26 cellular contexts compared by ENCODE assay signal in the genomic region with DNA sequence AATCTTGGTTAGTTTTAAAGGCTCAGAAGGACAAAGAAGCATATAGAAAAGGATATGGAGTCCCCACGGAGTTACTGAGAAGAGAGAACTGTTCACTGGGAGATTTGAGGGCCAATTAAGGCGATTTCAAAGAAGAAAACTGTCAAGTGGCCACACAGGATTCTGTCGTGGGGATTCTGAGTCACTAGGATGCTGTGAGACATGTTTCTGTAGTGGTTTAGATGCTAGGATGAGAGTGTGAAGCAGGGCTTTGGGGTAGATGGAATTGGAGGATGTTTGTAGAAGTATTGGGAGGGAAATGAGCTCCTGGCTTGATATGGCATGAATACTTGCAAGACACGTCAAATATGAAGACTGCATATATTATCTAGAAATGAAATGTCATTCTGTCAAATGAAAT.
"Had no signal": no experiment of that assay in that cellular context is flagged by ENCODE, and none has a peak within 500 bp of the region (broad histone marks: within the 10 kb centered on the region; RNA-seq: fewer than 3 reads in every experiment).

No MANE protein-coding gene starts in this region.

- H3K27me3 ChIP-seq: esophagus squamous epithelium, heart right ventricle, left lung, sigmoid colon, transverse colon, upper lobe of right lung, uterus had no signal

- H3K27ac Mint-ChIP-seq: effector memory CD8-positive, alpha-beta T cell; mesothelial cell of epicardium; naive thymus-derived CD4-positive, alpha-beta T cell; nephron; stimulated activated memory B cell treated with anti-CD40 and anti-IgM and Interleukin-4, amounts not matched to agents 10 μg/mL and 1 μg/mL and 100 μg/mL, for 72 hours had no signal

- ATAC-seq: effector memory CD8-positive, alpha-beta T cell; heart right ventricle; left cardiac atrium; left lung; mucosa of descending colon; naive thymus-derived CD4-positive, alpha-beta T cell; psoas muscle; right cardiac atrium; stimulated activated memory B cell treated with anti-CD40 and anti-IgM and Interleukin-4, amounts not matched to agents 10 μg/mL and 1 μg/mL and 100 μg/mL, for 72 hours; stimulated activated naive CD8-positive, alpha-beta T cell treated with anti-CD3 and anti-CD28 coated beads, Interleukin-15, Interleukin-2, amounts not matched to agents 100 U/mL and 50 U/mL, for 24 hours; upper lobe of right lung had no signal

- H3K36me3 ChIP-seq: esophagus squamous epithelium, heart right ventricle, left lung, sigmoid colon, transverse colon, upper lobe of right lung, uterus had no signal

- H3K4me1 Mint-ChIP-seq: stimulated activated memory B cell treated with anti-CD40 and anti-IgM and Interleukin-4, amounts not matched to agents 10 μg/mL and 1 μg/mL and 100 μg/mL, for 72 hours had no signal

- H3K36me3 Mint-ChIP-seq: stimulated activated memory B cell treated with anti-CD40 and anti-IgM and Interleukin-4, amounts not matched to agents 10 μg/mL and 1 μg/mL and 100 μg/mL, for 72 hours had no signal

- H3K4me3 ChIP-seq: esophagus squamous epithelium, heart right ventricle, left lung, mucosa of descending colon, psoas muscle, sigmoid colon, transverse colon, upper lobe of right lung, uterus had no signal

- H3K27ac ChIP-seq: esophagus squamous epithelium, heart right ventricle, left lung, psoas muscle, sigmoid colon, transverse colon, upper lobe of right lung, uterus had no signal

- H3K4me1 ChIP-seq: esophagus squamous epithelium, left lung, psoas muscle, sigmoid colon, transverse colon, upper lobe of right lung, uterus had no signal

- H3K9me3 ChIP-seq: mucosa of descending colon, psoas muscle, transverse colon, upper lobe of right lung, uterus had no signal

- DNase-seq: cortex of kidney; effector memory CD8-positive, alpha-beta T cell; erythroblast; esophagus squamous epithelium; foreskin melanocyte; glutamatergic neuron; heart right ventricle; hippocampal formation; left cardiac atrium; left lung; mesenchymal stem cell; mucosa of descending colon; naive thymus-derived CD4-positive, alpha-beta T cell; nucleus accumbens; psoas muscle; right cardiac atrium; sigmoid colon; stimulated activated CD4-positive, alpha-beta T cell treated with anti-CD3 and anti-CD28 coated beads, Interleukin-2, amount 100 ng/mL, for 24 hours; stimulated activated CD4-positive, alpha-beta T cell treated with anti-CD3 and anti-CD28 coated beads, Interleukin-4, amount 100 ng/mL, for 24 hours; stimulated activated naive CD8-positive, alpha-beta T cell treated with anti-CD3 and anti-CD28 coated beads, Interleukin-15, Interleukin-2, amounts not matched to agents 100 U/mL and 50 U/mL, for 24 hours; transverse colon; upper lobe of right lung; uterus had no signal

- H3K9me3 Mint-ChIP-seq: effector memory CD8-positive, alpha-beta T cell; mesothelial cell of epicardium; nephron had no signal

- H3K4me3 Mint-ChIP-seq: effector memory CD8-positive, alpha-beta T cell; mesothelial cell of epicardium; naive thymus-derived CD4-positive, alpha-beta T cell; nephron; stimulated activated memory B cell treated with anti-CD40 and anti-IgM and Interleukin-4, amounts not matched to agents 10 μg/mL and 1 μg/mL and 100 μg/mL, for 72 hours had no signal
